In the genomic region with DNA sequence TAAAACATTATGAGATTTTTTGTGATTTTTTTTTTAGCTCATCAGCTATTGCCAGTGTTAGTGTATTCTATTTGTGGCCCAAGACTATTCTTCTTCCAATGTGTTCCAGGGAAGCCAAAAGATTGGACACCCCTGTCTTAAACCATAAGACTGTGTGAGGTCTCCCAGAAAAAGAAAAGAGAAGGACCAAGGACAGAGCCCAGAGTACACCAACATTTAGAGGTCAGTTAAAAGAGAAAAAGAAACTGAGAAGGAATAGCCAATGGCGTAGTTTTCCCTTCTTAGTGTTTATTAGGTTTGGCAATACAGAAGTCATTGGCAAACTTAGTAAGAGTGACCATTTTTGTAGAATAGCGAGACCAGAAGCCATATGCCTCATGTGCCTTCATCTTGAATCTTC, we compare ENCODE assay signal across 2 cellular contexts.
TF ChIP-seq lines count a peak whose summit lies in the region.

No MANE protein-coding gene starts in this region.

TF ChIP-seq in HEK293, 187 proteins besides CTCF, POLR2A, EP300 and RAD21:
- no peak for TF ChIP-seq ZNF24 (tag by site-specific recombination; IDR thresholded peaks at IDR 0.05)
- TF ChIP-seq, protein P1, sequence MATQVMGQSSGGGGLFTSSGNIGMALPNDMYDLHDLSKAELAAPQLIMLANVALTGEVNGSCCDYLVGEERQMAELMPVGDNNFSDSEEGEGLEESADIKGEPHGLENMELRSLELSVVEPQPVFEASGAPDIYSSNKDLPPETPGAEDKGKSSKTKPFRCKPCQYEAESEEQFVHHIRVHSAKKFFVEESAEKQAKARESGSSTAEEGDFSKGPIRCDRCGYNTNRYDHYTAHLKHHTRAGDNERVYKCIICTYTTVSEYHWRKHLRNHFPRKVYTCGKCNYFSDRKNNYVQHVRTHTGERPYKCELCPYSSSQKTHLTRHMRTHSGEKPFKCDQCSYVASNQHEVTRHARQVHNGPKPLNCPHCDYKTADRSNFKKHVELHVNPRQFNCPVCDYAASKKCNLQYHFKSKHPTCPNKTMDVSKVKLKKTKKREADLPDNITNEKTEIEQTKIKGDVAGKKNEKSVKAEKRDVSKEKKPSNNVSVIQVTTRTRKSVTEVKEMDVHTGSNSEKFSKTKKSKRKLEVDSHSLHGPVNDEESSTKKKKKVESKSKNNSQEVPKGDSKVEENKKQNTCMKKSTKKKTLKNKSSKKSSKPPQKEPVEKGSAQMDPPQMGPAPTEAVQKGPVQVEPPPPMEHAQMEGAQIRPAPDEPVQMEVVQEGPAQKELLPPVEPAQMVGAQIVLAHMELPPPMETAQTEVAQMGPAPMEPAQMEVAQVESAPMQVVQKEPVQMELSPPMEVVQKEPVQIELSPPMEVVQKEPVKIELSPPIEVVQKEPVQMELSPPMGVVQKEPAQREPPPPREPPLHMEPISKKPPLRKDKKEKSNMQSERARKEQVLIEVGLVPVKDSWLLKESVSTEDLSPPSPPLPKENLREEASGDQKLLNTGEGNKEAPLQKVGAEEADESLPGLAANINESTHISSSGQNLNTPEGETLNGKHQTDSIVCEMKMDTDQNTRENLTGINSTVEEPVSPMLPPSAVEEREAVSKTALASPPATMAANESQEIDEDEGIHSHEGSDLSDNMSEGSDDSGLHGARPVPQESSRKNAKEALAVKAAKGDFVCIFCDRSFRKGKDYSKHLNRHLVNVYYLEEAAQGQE (tag by site-specific recombination; IDR thresholded peaks at IDR 0.05): peak; percentile 78

TF ChIP-seq in GM12878, 131 proteins besides CTCF, POLR2A, EP300 and RAD21:
- TF ChIP-seq, protein P2, sequence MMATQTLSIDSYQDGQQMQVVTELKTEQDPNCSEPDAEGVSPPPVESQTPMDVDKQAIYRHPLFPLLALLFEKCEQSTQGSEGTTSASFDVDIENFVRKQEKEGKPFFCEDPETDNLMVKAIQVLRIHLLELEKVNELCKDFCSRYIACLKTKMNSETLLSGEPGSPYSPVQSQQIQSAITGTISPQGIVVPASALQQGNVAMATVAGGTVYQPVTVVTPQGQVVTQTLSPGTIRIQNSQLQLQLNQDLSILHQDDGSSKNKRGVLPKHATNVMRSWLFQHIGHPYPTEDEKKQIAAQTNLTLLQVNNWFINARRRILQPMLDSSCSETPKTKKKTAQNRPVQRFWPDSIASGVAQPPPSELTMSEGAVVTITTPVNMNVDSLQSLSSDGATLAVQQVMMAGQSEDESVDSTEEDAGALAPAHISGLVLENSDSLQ (IDR thresholded peaks at IDR 0.05): no peak
- TF ChIP-seq, protein P1 (IDR thresholded peaks at IDR 0.05; ENCODE audit: low read depth, low read length): peak; percentile 47; the same call in 1 of the 2 replicates
- no peak for TF ChIP-seq TAF1 (IDR thresholded peaks at IDR 0.05; ENCODE audit: borderline replicate concordance, low read depth, low read length)
- TF ChIP-seq, protein P3, sequence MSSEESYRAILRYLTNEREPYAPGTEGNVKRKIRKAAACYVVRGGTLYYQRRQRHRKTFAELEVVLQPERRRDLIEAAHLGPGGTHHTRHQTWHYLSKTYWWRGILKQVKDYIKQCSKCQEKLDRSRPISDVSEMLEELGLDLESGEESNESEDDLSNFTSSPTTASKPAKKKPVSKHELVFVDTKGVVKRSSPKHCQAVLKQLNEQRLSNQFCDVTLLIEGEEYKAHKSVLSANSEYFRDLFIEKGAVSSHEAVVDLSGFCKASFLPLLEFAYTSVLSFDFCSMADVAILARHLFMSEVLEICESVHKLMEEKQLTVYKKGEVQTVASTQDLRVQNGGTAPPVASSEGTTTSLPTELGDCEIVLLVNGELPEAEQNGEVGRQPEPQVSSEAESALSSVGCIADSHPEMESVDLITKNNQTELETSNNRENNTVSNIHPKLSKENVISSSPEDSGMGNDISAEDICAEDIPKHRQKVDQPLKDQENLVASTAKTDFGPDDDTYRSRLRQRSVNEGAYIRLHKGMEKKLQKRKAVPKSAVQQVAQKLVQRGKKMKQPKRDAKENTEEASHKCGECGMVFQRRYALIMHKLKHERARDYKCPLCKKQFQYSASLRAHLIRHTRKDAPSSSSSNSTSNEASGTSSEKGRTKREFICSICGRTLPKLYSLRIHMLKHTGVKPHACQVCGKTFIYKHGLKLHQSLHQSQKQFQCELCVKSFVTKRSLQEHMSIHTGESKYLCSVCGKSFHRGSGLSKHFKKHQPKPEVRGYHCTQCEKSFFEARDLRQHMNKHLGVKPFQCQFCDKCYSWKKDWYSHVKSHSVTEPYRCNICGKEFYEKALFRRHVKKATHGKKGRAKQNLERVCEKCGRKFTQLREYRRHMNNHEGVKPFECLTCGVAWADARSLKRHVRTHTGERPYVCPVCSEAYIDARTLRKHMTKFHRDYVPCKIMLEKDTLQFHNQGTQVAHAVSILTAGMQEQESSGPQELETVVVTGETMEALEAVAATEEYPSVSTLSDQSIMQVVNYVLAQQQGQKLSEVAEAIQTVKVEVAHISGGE (CRISPR knock-in tag; IDR thresholded peaks at IDR 0.05): no peak
TF ChIP-seq in GM12878: peak in this region for 1.
